Comparison of ENCODE assay signal across 24 cellular contexts in the genomic region with DNA sequence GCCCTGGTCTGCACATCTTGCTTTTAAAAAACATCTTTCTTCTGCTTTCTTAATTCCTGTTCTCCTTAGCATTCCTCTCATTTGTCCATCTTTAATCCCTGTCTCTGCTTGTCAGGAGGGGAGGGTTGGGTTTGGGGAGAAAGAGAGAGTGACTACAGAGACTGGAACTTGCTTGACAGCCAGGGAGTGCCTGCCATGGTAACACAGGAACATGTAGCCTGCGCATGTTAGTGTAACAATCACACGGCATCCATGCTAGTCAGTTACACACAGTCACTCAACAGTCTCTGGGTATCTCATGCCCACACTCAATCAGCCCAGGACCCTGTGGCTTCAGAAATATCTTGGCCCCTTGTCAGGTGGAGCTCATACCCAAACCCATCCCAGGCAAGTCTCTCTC. TPM values are rescaled to one million over a fixed set of nuclear protein-coding genes. Genes with fewer than 3 reads are reported as not detected.
DNase-seq lines count a peak whose midpoint lies in the region; ATAC-seq, FAIRE-seq and TF ChIP-seq lines count a peak whose summit lies in the region.
"Had no signal": no experiment of that assay in that cellular context is flagged by ENCODE, and none has a peak within 500 bp of the region (broad histone marks: within the 10 kb centered on the region; RNA-seq: fewer than 3 reads in every experiment).

No MANE protein-coding gene starts in this region.

- H3K9me3 ChIP-seq in heart left ventricle (no peaks in the 10 kb centered on the region), astrocyte (ENCODE audit: insufficient read depth, low read depth, low read length) (no peaks in the 10 kb centered on the region), smooth muscle cell (replicated peaks; ENCODE audit: low read depth) (no peaks in the 10 kb centered on the region)
- H3K9me3 ChIP-seq: MG63, psoas muscle, thoracic aorta had no signal

- H3K9ac ChIP-seq in astrocyte (ENCODE audit: low read length) (no peak overlapping the region), smooth muscle cell (ENCODE audit: low read depth) (no peak overlapping the region)

- intact Hi-C loops in cardiac septum (cut with DNase I) (no loop called here), heart left ventricle (cut with DNase I) (loop anchor here in 2 of 10 donors (5.0 kb wide), 1 partner anchor 145 kb away; a partner anchor contains a TSS)

- 96 to 100% (median 97%) methylated on average over 2 of the region's 2 CpGs for WGBS in heart left ventricle, 4 donors
- WGBS in smooth muscle cell (ENCODE audit: low lambda C conversion rate), result 83% methylated on average over 2 of the region's 2 CpGs

- DNase-seq in cardiac septum (ENCODE audit: low spot score) (peak; percentile 9), heart left ventricle (no peak), astrocyte (ENCODE audit: low read depth) (no peak), immature natural killer cell (no peak), smooth muscle cell (lab: John Stamatoyannopoulos, UW; ENCODE audit: unreplicated experiment) (no peak), NCI-H510A (lab: John Stamatoyannopoulos, UW) (no peak), hippocampal formation (lab: John Stamatoyannopoulos, UW) (no peak)
- DNase-seq in activated CD4-positive, alpha-beta T cell treated with anti-CD3 and anti-CD28 coated beads, Interleukin-2, amount 50 U/mL, for 48 hours, result no peak
- DNase-seq: activated CD8-positive, alpha-beta T cell treated with anti-CD3 and anti-CD28 coated beads for 36 hours; central memory CD4-positive, alpha-beta T cell; DMS53; HCEC 1CT; KG1; MG63; NCI-H1930; psoas muscle; stimulated activated naive CD4-positive, alpha-beta T cell treated with Interleukin-2 at 50 U/mL for 16 hours had no signal

- H3K36me3 Mint-ChIP-seq in astrocyte (ENCODE audit: low read depth, unreplicated experiment) (peaks cover 4% of the 10 kb centered on the region), immature natural killer cell (peaks cover 0 to 17% (median 13%) of the 10 kb centered on the region in 3 donors)
- H3K36me3 Mint-ChIP-seq: activated naive CD4-positive, alpha-beta T cell treated with anti-CD3 and anti-CD28 coated beads, Interleukin-2, amount 50 U/mL, for 72 hours had no signal

- H3K4me1 Mint-ChIP-seq in astrocyte (ENCODE audit: low read depth, unreplicated experiment), result peaks cover 30% of the 10 kb centered on the region
- H3K4me1 Mint-ChIP-seq in immature natural killer cell, result peaks cover 34 to 45% of the 10 kb centered on the region in 2 donors

- FAIRE-seq in astrocyte (lab: Jason Lieb, UNC), result no peak

- H3K4me3 ChIP-seq in heart left ventricle (no peak overlapping the region), astrocyte (ENCODE audit: insufficient read depth, low read depth, low read length) (no peak overlapping the region), smooth muscle cell (no peak overlapping the region)

- H3K27me3 Mint-ChIP-seq in astrocyte (ENCODE audit: low read depth, unreplicated experiment), result peaks cover 49% of the 10 kb centered on the region
- peaks cover 0 to 6% (median 0%) of the 10 kb centered on the region in 3 donors for H3K27me3 Mint-ChIP-seq in immature natural killer cell (ENCODE audit: low read depth in 3 of 3)
- H3K27me3 Mint-ChIP-seq: CD8-positive, alpha-beta memory T cell had no signal

- H3K4me2 ChIP-seq in astrocyte (ENCODE audit: low read length) (no peak overlapping the region), smooth muscle cell (peak overlapping the region; percentile 93)

- H3K4me3 Mint-ChIP-seq in astrocyte (ENCODE audit: unreplicated experiment), result peak overlapping the region; percentile 25
- H3K4me3 Mint-ChIP-seq in immature natural killer cell, result peak overlapping the region in 4 of 5 donors; percentile 36 to 74 (median 70)
- H3K4me3 Mint-ChIP-seq: activated CD8-positive, alpha-beta T cell treated with anti-CD3 and anti-CD28 coated beads for 36 hours had no signal

- peaks cover 6% of the 10 kb centered on the region for H3K9me3 Mint-ChIP-seq in astrocyte (ENCODE audit: unreplicated experiment)
- no peaks in the 10 kb centered on the region for H3K9me3 Mint-ChIP-seq in immature natural killer cell
- H3K9me3 Mint-ChIP-seq: activated CD8-positive, alpha-beta T cell treated with anti-CD3 and anti-CD28 coated beads for 36 hours; activated naive CD4-positive, alpha-beta T cell treated with anti-CD3 and anti-CD28 coated beads, Interleukin-2, amount 50 U/mL, for 72 hours; activated T-helper 2 cell treated with anti-CD3 and anti-CD28 coated beads, Interferon-gamma antibody, Interleukin-2, Interleukin-4, amounts not matched to agents 10 μg/mL and 5 μg/mL and 100 μg/mL, durations not matched to agents 14 hours and 24 hours and 36 hours; CD8-positive, alpha-beta memory T cell had no signal

- H3K4me1 ChIP-seq in heart left ventricle (peaks cover 2 to 33% (median 11%) of the 10 kb centered on the region in 12 donors), astrocyte (ENCODE audit: insufficient read depth, low read length) (peaks cover 8% of the 10 kb centered on the region), smooth muscle cell (ENCODE audit: low read depth) (peaks cover 12% of the 10 kb centered on the region)

- H3F3A ChIP-seq in smooth muscle cell (ENCODE audit: low read depth), result peaks cover 3% of the 10 kb centered on the region

- no peak overlapping the region for H3K27ac ChIP-seq in heart left ventricle
- no peak overlapping the region for H3K27ac ChIP-seq in astrocyte (ENCODE audit: low read depth, low read length)
- no peak overlapping the region for H3K27ac ChIP-seq in smooth muscle cell (ENCODE audit: low read depth)
- H3K27ac ChIP-seq: 22Rv1, psoas muscle, thoracic aorta had no signal

- H2AFZ ChIP-seq in astrocyte (ENCODE audit: low read depth, low read length), result no peak overlapping the region
- no peak overlapping the region for H2AFZ ChIP-seq in smooth muscle cell (ENCODE audit: low read depth)

- peaks cover 25 to 78% (median 49%) of the 10 kb centered on the region in 9 donors for H3K27me3 ChIP-seq in heart left ventricle
- peaks cover 63% of the 10 kb centered on the region for H3K27me3 ChIP-seq in astrocyte (ENCODE audit: insufficient read depth, low read length)
- H3K27me3 ChIP-seq in smooth muscle cell (ENCODE audit: low read depth), result peaks cover 61% of the 10 kb centered on the region
- H3K27me3 ChIP-seq: MG63 had no signal

- H4K20me1 ChIP-seq in astrocyte (ENCODE audit: insufficient read depth, low read length), result peaks cover 35% of the 10 kb centered on the region
- no peaks in the 10 kb centered on the region for H4K20me1 ChIP-seq in smooth muscle cell (ENCODE audit: low read depth)

- H3K27ac Mint-ChIP-seq in astrocyte (ENCODE audit: unreplicated experiment) (no peak overlapping the region), immature natural killer cell (peak overlapping the region in 1 of 6 donors; percentile 41)
- H3K27ac Mint-ChIP-seq: activated CD8-positive, alpha-beta T cell treated with anti-CD3 and anti-CD28 coated beads for 36 hours; activated naive CD4-positive, alpha-beta T cell treated with anti-CD3 and anti-CD28 coated beads, Interleukin-2, amount 50 U/mL, for 72 hours; activated T-helper 2 cell treated with anti-CD3 and anti-CD28 coated beads, Interferon-gamma antibody, Interleukin-2, Interleukin-4, amounts not matched to agents 10 μg/mL and 5 μg/mL and 100 μg/mL, durations not matched to agents 14 hours and 24 hours and 36 hours had no signal

- H3K79me2 ChIP-seq in astrocyte (ENCODE audit: insufficient read depth, low read length) (no peaks in the 10 kb centered on the region), smooth muscle cell (ENCODE audit: low read depth) (no peaks in the 10 kb centered on the region)

- TF ChIP-seq POLR2A in heart left ventricle (IDR thresholded peaks at IDR 0.05), result no peak

- TF ChIP-seq CTCF in heart left ventricle (IDR thresholded peaks at IDR 0.05), result no peak
- no peak for TF ChIP-seq CTCF in astrocyte (IDR thresholded peaks at IDR 0.05; ENCODE audit: insufficient read depth, low read depth, low read length)
- TF ChIP-seq CTCF in smooth muscle cell (IDR thresholded peaks at IDR 0.05; ENCODE audit: borderline replicate concordance, insufficient read depth, poor library complexity, severe bottlenecking), result no peak

- ATAC-seq in heart left ventricle, result no peak
- ATAC-seq: activated CD4-positive, CD25-positive, alpha-beta regulatory T cell treated with anti-CD3 and anti-CD28 coated beads, Interleukin-2, amount 50 U/mL, for 24 hours; activated CD8-positive, alpha-beta T cell treated with anti-CD3 and anti-CD28 coated beads for 36 hours; activated naive CD4-positive, alpha-beta T cell treated with anti-CD3 and anti-CD28 coated beads, Interleukin-2, amount 50 U/mL, for 72 hours had no signal

- H3K36me3 ChIP-seq in heart left ventricle (peaks cover 0 to 3% (median 0%) of the 10 kb centered on the region in 9 donors), astrocyte (ENCODE audit: insufficient read depth, low read length) (no peaks in the 10 kb centered on the region), smooth muscle cell (ENCODE audit: low read depth) (no peaks in the 10 kb centered on the region)
- H3K36me3 ChIP-seq: MG63, thoracic aorta had no signal

RNA-seq across cellular contexts. Expression of a gene that starts 0.8 kb away (rescaled TPM):
- total RNA-seq in cardiac septum (0.48 TPM), heart left ventricle (under 1 TPM in 6 of 9 donors, not detected in 3; 0.12 to 0.57 (median 0.41) TPM), astrocyte (0.41 and 0.48 TPM in 2 replicates), smooth muscle cell (0.36 and 1.2 TPM in 2 replicates)
- polyA plus RNA-seq in heart left ventricle (under 1 TPM; 0.15 to 0.17 TPM), immature natural killer cell (1 to 10 TPM in 2 of 3 donors, not detected in 1; 1.3 to 1.8 TPM), smooth muscle cell (0.30 and 0.80 TPM in 2 replicates)
- total RNA-seq: G401, psoas muscle had no signal

RNA-seq across cellular contexts. Expression of a gene that starts 14.7 kb away (rescaled TPM):
- total RNA-seq in cardiac septum (56.0 TPM), heart left ventricle (10 to 100 TPM; 20.7 to 44.4 (median 35.3) TPM), astrocyte (40.3 and 42.1 TPM in 2 replicates), smooth muscle cell (10.8 and 12.2 TPM in 2 replicates)
- polyA plus RNA-seq in heart left ventricle (10 to 100 TPM; 14.6 to 27.0 TPM), immature natural killer cell (1 to 10 TPM; 4.1 to 8.9 (median 4.9) TPM), smooth muscle cell (21.8 and 25.8 TPM in 2 replicates)

RNA-seq across cellular contexts. Expression of a gene that starts 15.1 kb away (rescaled TPM):
- total RNA-seq in cardiac septum (84.0 TPM), heart left ventricle (100 to 1,000 TPM in 2 of 9 donors, 10 to 100 TPM in 7; 58.3 to 108 (median 78.3) TPM), astrocyte (42.5 and 43.5 TPM in 2 replicates), smooth muscle cell (33.6 and 37.0 TPM in 2 replicates)
- polyA plus RNA-seq in heart left ventricle (10 to 100 TPM; 21.0 to 41.1 TPM), immature natural killer cell (10 to 100 TPM; 11.1 to 31.8 (median 19.1) TPM), smooth muscle cell (30.1 and 36.3 TPM in 2 replicates)
